ENCODE assay signal across 8 cellular contexts in the genomic region with DNA sequence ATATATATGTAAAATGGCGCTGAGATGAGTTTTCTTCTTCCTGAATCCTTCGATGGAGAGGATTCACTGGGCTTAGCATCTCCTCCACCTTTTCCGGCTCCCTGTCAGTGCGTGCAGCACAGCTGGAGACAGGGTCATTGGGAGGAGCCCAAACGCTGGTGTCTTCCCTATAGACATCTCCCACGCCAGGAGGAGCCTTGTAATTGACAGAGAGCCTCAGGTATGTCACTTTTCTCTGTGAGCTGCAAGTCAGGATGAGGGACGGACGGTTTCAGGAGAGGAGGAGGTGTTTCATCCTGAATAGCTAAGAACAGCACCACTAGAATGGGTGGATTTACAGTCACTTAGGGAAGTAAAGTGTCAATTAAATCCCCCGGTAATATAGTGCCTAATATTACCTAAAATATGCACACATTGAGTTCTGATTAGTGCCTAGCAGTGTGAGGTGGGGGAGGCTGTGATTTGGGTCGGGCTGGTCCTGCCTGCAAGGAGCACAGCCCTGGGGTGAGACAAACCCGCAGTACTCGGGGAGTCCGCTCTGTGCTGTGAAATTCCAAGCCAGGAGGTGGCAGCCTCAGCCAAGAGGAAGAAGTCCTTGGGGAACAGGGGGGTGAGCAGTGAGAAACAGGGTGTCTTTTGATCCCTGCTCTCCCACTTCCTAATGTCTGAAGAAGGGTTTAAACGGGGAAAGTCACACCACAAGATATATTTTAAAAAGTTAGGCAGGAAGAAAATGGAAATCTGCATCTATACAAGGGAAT. TPM values are rescaled to one million over a fixed set of nuclear protein-coding genes. Genes with fewer than 3 reads are reported as not detected.
A peak's percentile ranks its signal among the peaks of the same experiment; 100 is the strongest.
DNase-seq lines count a peak whose midpoint lies in the region; ATAC-seq, FAIRE-seq and TF ChIP-seq lines count a peak whose summit lies in the region.

No MANE protein-coding gene starts in this region.

- peak; percentile 67 for TF ChIP-seq CTCF in A673 (conservative IDR thresholded peaks at IDR 0.05; ENCODE audit: low read depth, low read length)
- TF ChIP-seq CTCF in GM12874 (IDR thresholded peaks at IDR 0.05; ENCODE audit: insufficient read depth, low read depth, low read length), result peak; percentile 18; the same call in 1 of the 2 replicates
- peak; percentile 83 for TF ChIP-seq CTCF in HepG2 (CRISPR knock-in tag; IDR thresholded peaks at IDR 0.05)
- TF ChIP-seq CTCF in transverse colon (IDR thresholded peaks at IDR 0.05), result peak in 4 of 5 experiments; percentile 36 to 55 (median 38)

- H3K27me3 Mint-ChIP-seq in stimulated activated memory B cell treated with anti-CD40 and anti-IgM and Interleukin-4, amounts not matched to agents 10 μg/mL and 1 μg/mL and 100 μg/mL, for 72 hours, result no peaks in the 10 kb centered on the region

- H3K4me3 ChIP-seq in A673 (ENCODE audit: low read depth, low read length, poor library complexity, severe bottlenecking) (no peak overlapping the region), HepG2 (replicated peaks in 1 of 3; ENCODE audit: insufficient read depth in 1 of 3, low read depth in 2 of 3, low read length in 3 of 3) (no peak overlapping the region), transverse colon (no peak overlapping the region)

- no peaks in the 10 kb centered on the region for H3K9me3 Mint-ChIP-seq in stimulated activated memory B cell treated with anti-CD40 and anti-IgM and Interleukin-4, amounts not matched to agents 10 μg/mL and 1 μg/mL and 100 μg/mL, for 72 hours

- no peaks in the 10 kb centered on the region for H4K20me1 ChIP-seq in HepG2 (ENCODE audit: insufficient read depth, low read length)

- H3K27me3 ChIP-seq in A673 (replicated peaks; ENCODE audit: insufficient read depth, low read depth, low read length, poor library complexity), result no peaks in the 10 kb centered on the region
- H3K27me3 ChIP-seq in HepG2 (ENCODE audit: control insufficient read depth in 1 of 2, insufficient read depth in 2 of 2, low read length in 2 of 2), result peaks cover 2 to 45% of the 10 kb centered on the region in 2 experiments; a peak in 4 of 5 replicates
- H3K27me3 ChIP-seq in transverse colon, result no peaks in the 10 kb centered on the region

- no peaks in the 10 kb centered on the region for H3K79me2 ChIP-seq in HepG2 (ENCODE audit: insufficient read depth, low read length)

- no peak overlapping the region for H3K27ac ChIP-seq in A673 (ENCODE audit: low read depth, low read length, poor library complexity, severe bottlenecking)
- no peak overlapping the region for H3K27ac ChIP-seq in caudate nucleus (ENCODE audit: low read depth, low read length)
- H3K27ac ChIP-seq in HepG2 (ENCODE audit: extremely low read length, insufficient read depth, low read length), result no peak overlapping the region
- no peak overlapping the region for H3K27ac ChIP-seq in transverse colon

- peak; percentile 75 for DNase-seq in A673 (ENCODE audit: low spot score)
- peak; percentile 25 for DNase-seq in RPMI8226
- DNase-seq in caudate nucleus (lab: John Stamatoyannopoulos, UW), result peak in 49 of 61 donors; percentile 5 to 82 (median 39)
- DNase-seq in HepG2 (ENCODE audit: low spot score), result peak; percentile 46
- peak; percentile 64 for DNase-seq in transverse colon

- ATAC-seq in HepG2, result peak; percentile 90
- no peak for ATAC-seq in HG03175 (IDR thresholded peaks at IDR 0.05; ENCODE audit: unreplicated experiment)
- no peak for ATAC-seq in stimulated activated memory B cell treated with anti-CD40 and anti-IgM and Interleukin-4, amounts not matched to agents 10 μg/mL and 1 μg/mL and 100 μg/mL, for 72 hours

- in situ Hi-C loops in HepG2 (cut with HindIII; ENCODE audit: extremely low pct_ligation_motif_present, low pct_unique_long_range_greater_than_20kb) (no loop called here), transverse colon (cut with MboI; ENCODE audit: low pct_ligation_motif_present in 1 of 4, low pct_unique_long_range_greater_than_20kb in 1 of 4, low sequenced_read_pairs in 3 of 4) (no loop called here)

- CTCF ChIA-PET in A673 (lab: Charles Lee), result no interaction called here
- CTCF ChIA-PET in HepG2 (lab: Yijun Ruan, JAX; ENCODE audit: low intra/inter-chr PET ratio, low total read pairs), result interaction anchor here (1.7 kb wide), 1 partner anchor 29 kb away, joined by 5 read pairs; no protein-coding TSS in a partner anchor

- H3K36me3 ChIP-seq in A673 (ENCODE audit: insufficient read depth, low read length, poor library complexity, severe bottlenecking) (no peaks in the 10 kb centered on the region), HepG2 (replicated peaks in 1 of 2; ENCODE audit: control insufficient read depth in 1 of 2, insufficient read depth in 2 of 2, low read length in 2 of 2) (no peaks in the 10 kb centered on the region), transverse colon (no peaks in the 10 kb centered on the region)

- TF ChIP-seq EP300 in HepG2 (IDR thresholded peaks at IDR 0.05; ENCODE audit: low read depth in 2 of 2, low read length in 2 of 2) (no peak), HepG2 (CRISPR knock-in tag; IDR thresholded peaks at IDR 0.05; ENCODE audit: borderline replicate concordance) (no peak), transverse colon (IDR thresholded peaks at IDR 0.05; ENCODE audit: low read depth) (no peak)

- H2AFZ ChIP-seq in HepG2 (ENCODE audit: low read length), result no peak overlapping the region

- H3K9me3 ChIP-seq in A673 (ENCODE audit: low read depth, low read length, poor library complexity, severe bottlenecking) (no peaks in the 10 kb centered on the region), HepG2 (ENCODE audit: low read length) (no peaks in the 10 kb centered on the region), transverse colon (no peaks in the 10 kb centered on the region)

- no peak overlapping the region for H3K9ac ChIP-seq in HepG2 (ENCODE audit: insufficient read depth, low read depth, low read length)

- no peak overlapping the region for H3K4me2 ChIP-seq in HepG2 (ENCODE audit: low read depth, low read length)

- H3K4me1 ChIP-seq in A673 (ENCODE audit: insufficient read depth, low read length, poor library complexity, severe bottlenecking), result peaks cover 13% of the 10 kb centered on the region
- H3K4me1 ChIP-seq in HepG2 (ENCODE audit: insufficient read depth, low read length), result peaks cover 20% of the 10 kb centered on the region
- peaks cover 0 to 30% (median 12%) of the 10 kb centered on the region in 4 donors for H3K4me1 ChIP-seq in transverse colon

- peak; percentile 42 for FAIRE-seq in HepG2 (lab: Jason Lieb, UNC)

- WGBS in HepG2 (ENCODE audit: low lambda C conversion rate), result 5% methylated on average over 14 of the region's 14 CpGs
- WGBS in transverse colon (ENCODE audit: low coverage in 1 of 2), 2 donors, result 62 to 74% methylated on average over 8 to 14 of the region's 14 CpGs

- POLR2A ChIA-PET in A673 (lab: Charles Lee; ENCODE audit: low non-redundant PET), result no interaction called here
- POLR2A ChIA-PET in HepG2 (lab: Yijun Ruan, JAX), result no interaction called here

- H3K27ac Mint-ChIP-seq in stimulated activated memory B cell treated with anti-CD40 and anti-IgM and Interleukin-4, amounts not matched to agents 10 μg/mL and 1 μg/mL and 100 μg/mL, for 72 hours, result no peak overlapping the region

- no peak for TF ChIP-seq POLR2A in HepG2 (IDR thresholded peaks at IDR 0.05; ENCODE audit: insufficient read depth in 1 of 2, low read depth in 2 of 2, low read length in 2 of 2)
- no peak for TF ChIP-seq POLR2A in transverse colon (IDR thresholded peaks at IDR 0.05)

- no TSS peak for BruUV-seq in A673 (replicated peaks; lab: Mats Ljungman, UMichigan)
- BruUV-seq in HepG2 (replicated peaks; lab: Mats Ljungman, UMichigan), result no TSS peak

- H3K4me1 Mint-ChIP-seq in stimulated activated memory B cell treated with anti-CD40 and anti-IgM and Interleukin-4, amounts not matched to agents 10 μg/mL and 1 μg/mL and 100 μg/mL, for 72 hours, result peaks cover 11% of the 10 kb centered on the region

- intact Hi-C loops in A673 (cut with micrococcal nuclease; ENCODE audit: unreplicated experiment) (loop anchor here (5.0 kb wide), 2 partner anchors 63 to 138 kb away; partner anchors contain the start of gene RBM17), HepG2 (cut with micrococcal nuclease; ENCODE audit: unreplicated experiment) (loop anchor here (5.0 to 10.0 kb wide), 2 partner anchors 63 to 136 kb away; partner anchors contain the start of gene RBM17), transverse colon (cut with DNase I; ENCODE audit: low total_unique reads) (no loop called here)

- peak; percentile 29; the same call in 1 of the 2 replicates for TF ChIP-seq RAD21 in HepG2 (CRISPR knock-in tag; IDR thresholded peaks at IDR 0.05)

- no peak overlapping the region for H3K4me3 Mint-ChIP-seq in stimulated activated memory B cell treated with anti-CD40 and anti-IgM and Interleukin-4, amounts not matched to agents 10 μg/mL and 1 μg/mL and 100 μg/mL, for 72 hours

- H3K36me3 Mint-ChIP-seq in stimulated activated memory B cell treated with anti-CD40 and anti-IgM and Interleukin-4, amounts not matched to agents 10 μg/mL and 1 μg/mL and 100 μg/mL, for 72 hours, result peaks cover 29% of the 10 kb centered on the region

RNA-seq across cellular contexts. Expression of gene IL15RA, which starts 28.2 kb away (rescaled TPM):
- total RNA-seq in A673 (2021), result 1.1 and 1.7 TPM in 2 replicates
- 0.53 and 0.66 TPM in 2 replicates for total RNA-seq in HepG2 (2016; rRNA removed; fragmentation: Illumina TruSeq; extraction: Trizol)
- total RNA-seq in HepG2 (2016; cell fraction: cytosol; rRNA removed; fragmentation: Illumina TruSeq; extraction: Trizol; ENCODE audit: low read depth), result 0.30 TPM in 1 of 2 replicates, not detected in the other
- total RNA-seq in HepG2 (2016; cell fraction: insoluble cytoplasmic fraction; rRNA removed; fragmentation: Illumina TruSeq; extraction: Trizol), result 0.49 and 0.67 TPM in 2 replicates
- total RNA-seq in HepG2 (2016; cell fraction: membrane; rRNA removed; fragmentation: Illumina TruSeq; extraction: Trizol), result 0.43 and 0.55 TPM in 2 replicates
- 0.37 TPM in 1 of 2 replicates, not detected in the other for total RNA-seq in HepG2 (2016; cell fraction: nucleus; rRNA removed; fragmentation: Illumina TruSeq; extraction: Trizol)
- 0.77 and 0.85 TPM in 2 replicates for polyA plus RNA-seq in HepG2 (2011; rRNA removed)
- polyA plus RNA-seq in HepG2 (2011; cell fraction: cytosol; rRNA removed), result 0.39 and 0.58 TPM in 2 replicates
- polyA plus RNA-seq in HepG2 (2011; cell fraction: nucleus; rRNA removed), result 0.48 and 0.50 TPM in 2 replicates
- 0.27 TPM in 1 of 2 replicates, not detected in the other for polyA plus RNA-seq in HepG2 (2012)
- polyA plus RNA-seq in HepG2 (2016; cell fraction: cytosol; fragmentation: Illumina TruSeq; extraction: Trizol; ENCODE audit: low read depth), result 0.33 and 0.44 TPM in 2 replicates
- 0.43 and 0.53 TPM in 2 replicates for polyA plus RNA-seq in HepG2 (2016; cell fraction: insoluble cytoplasmic fraction; fragmentation: Illumina TruSeq; extraction: Trizol; ENCODE audit: low read depth)
- 0.45 and 0.56 TPM in 2 replicates for polyA plus RNA-seq in HepG2 (2016; cell fraction: membrane; fragmentation: Illumina TruSeq; extraction: Trizol; ENCODE audit: low read depth)
- polyA plus RNA-seq in HepG2 (2016; cell fraction: nucleus; fragmentation: Illumina TruSeq; extraction: Trizol; ENCODE audit: insufficient read depth, low read depth), result 0.68 and 0.77 TPM in 2 replicates
- polyA minus RNA-seq in HepG2 (2011; rRNA and poly(A)+ RNA removed; ENCODE audit: low replicate concordance), result 1.1 and 4.7 TPM in 2 replicates
- not detected in 2 replicates for polyA minus RNA-seq in HepG2 (2011; cell fraction: cytosol; rRNA and poly(A)+ RNA removed)
- not detected in 2 replicates for polyA minus RNA-seq in HepG2 (2011; cell fraction: nucleus; rRNA and poly(A)+ RNA removed)
- 10 to 100 TPM in 3 of 4 donors, 1 to 10 TPM in 1; 3.7 to 58.1 (median 24.6) TPM for total RNA-seq in transverse colon

RNA-seq across cellular contexts. Expression of gene FBH1, which starts 59.1 kb away (rescaled TPM):
- 84.0 and 87.5 TPM in 2 replicates for total RNA-seq in A673 (2021)
- 53.3 and 60.3 TPM in 2 replicates for total RNA-seq in HepG2 (2016; rRNA removed; fragmentation: Illumina TruSeq; extraction: Trizol)
- 46.8 and 53.6 TPM in 2 replicates for total RNA-seq in HepG2 (2016; cell fraction: cytosol; rRNA removed; fragmentation: Illumina TruSeq; extraction: Trizol; ENCODE audit: low read depth)
- 47.5 and 61.3 TPM in 2 replicates for total RNA-seq in HepG2 (2016; cell fraction: insoluble cytoplasmic fraction; rRNA removed; fragmentation: Illumina TruSeq; extraction: Trizol)
- 86.2 and 93.4 TPM in 2 replicates for total RNA-seq in HepG2 (2016; cell fraction: membrane; rRNA removed; fragmentation: Illumina TruSeq; extraction: Trizol)
- 56.0 and 63.9 TPM in 2 replicates for total RNA-seq in HepG2 (2016; cell fraction: nucleus; rRNA removed; fragmentation: Illumina TruSeq; extraction: Trizol)
- polyA plus RNA-seq in HepG2 (2011; rRNA removed), result 48.8 and 51.3 TPM in 2 replicates
- polyA plus RNA-seq in HepG2 (2011; cell fraction: cytosol; rRNA removed), result 37.9 and 38.9 TPM in 2 replicates
- 102 and 103 TPM in 2 replicates for polyA plus RNA-seq in HepG2 (2011; cell fraction: nucleus; rRNA removed)
- polyA plus RNA-seq in HepG2 (2012), result 25.8 and 31.0 TPM in 2 replicates
- polyA plus RNA-seq in HepG2 (2016; cell fraction: cytosol; fragmentation: Illumina TruSeq; extraction: Trizol; ENCODE audit: low read depth), result 25.2 and 27.2 TPM in 2 replicates
- polyA plus RNA-seq in HepG2 (2016; cell fraction: insoluble cytoplasmic fraction; fragmentation: Illumina TruSeq; extraction: Trizol; ENCODE audit: low read depth), result 42.1 and 54.3 TPM in 2 replicates
- 51.3 and 57.7 TPM in 2 replicates for polyA plus RNA-seq in HepG2 (2016; cell fraction: membrane; fragmentation: Illumina TruSeq; extraction: Trizol; ENCODE audit: low read depth)
- polyA plus RNA-seq in HepG2 (2016; cell fraction: nucleus; fragmentation: Illumina TruSeq; extraction: Trizol; ENCODE audit: insufficient read depth, low read depth), result 100 and 105 TPM in 2 replicates
- polyA minus RNA-seq in HepG2 (2011; rRNA and poly(A)+ RNA removed; ENCODE audit: low replicate concordance), result 111 and 138 TPM in 2 replicates
- 31.6 and 35.3 TPM in 2 replicates for polyA minus RNA-seq in HepG2 (2011; cell fraction: cytosol; rRNA and poly(A)+ RNA removed)
- polyA minus RNA-seq in HepG2 (2011; cell fraction: nucleus; rRNA and poly(A)+ RNA removed), result 71.1 and 80.8 TPM in 2 replicates
- 100 to 1,000 TPM; 101 to 143 (median 120) TPM for total RNA-seq in transverse colon

RNA-seq across cellular contexts. Expression of gene ANKRD16, which starts 59.5 kb away (rescaled TPM):
- total RNA-seq in A673 (2021) (16.2 and 17.3 TPM in 2 replicates), HepG2 (2016; rRNA removed; fragmentation: Illumina TruSeq; extraction: Trizol) (5.4 and 8.0 TPM in 2 replicates), transverse colon (10 to 100 TPM in 3 of 4 donors, 1 to 10 TPM in 1; 8.5 to 21.7 (median 17.8) TPM)
- total RNA-seq in HepG2 (2016; cell fraction: cytosol; rRNA removed; fragmentation: Illumina TruSeq; extraction: Trizol; ENCODE audit: low read depth), result 1.9 and 2.7 TPM in 2 replicates
- total RNA-seq in HepG2 (2016; cell fraction: insoluble cytoplasmic fraction; rRNA removed; fragmentation: Illumina TruSeq; extraction: Trizol), result 6.3 and 7.1 TPM in 2 replicates
- total RNA-seq in HepG2 (2016; cell fraction: membrane; rRNA removed; fragmentation: Illumina TruSeq; extraction: Trizol), result 3.9 and 4.7 TPM in 2 replicates
- 7.7 and 9.0 TPM in 2 replicates for total RNA-seq in HepG2 (2016; cell fraction: nucleus; rRNA removed; fragmentation: Illumina TruSeq; extraction: Trizol)
- polyA plus RNA-seq in HepG2 (2011; rRNA removed), result 11.2 and 11.4 TPM in 2 replicates
- polyA plus RNA-seq in HepG2 (2011; cell fraction: cytosol; rRNA removed), result 6.7 and 8.3 TPM in 2 replicates
- 16.0 and 18.1 TPM in 2 replicates for polyA plus RNA-seq in HepG2 (2011; cell fraction: nucleus; rRNA removed)
- polyA plus RNA-seq in HepG2 (2012), result 4.1 and 4.2 TPM in 2 replicates
- polyA plus RNA-seq in HepG2 (2016; cell fraction: cytosol; fragmentation: Illumina TruSeq; extraction: Trizol; ENCODE audit: low read depth), result 2.1 and 2.4 TPM in 2 replicates
- 6.3 and 7.9 TPM in 2 replicates for polyA plus RNA-seq in HepG2 (2016; cell fraction: insoluble cytoplasmic fraction; fragmentation: Illumina TruSeq; extraction: Trizol; ENCODE audit: low read depth)
- polyA plus RNA-seq in HepG2 (2016; cell fraction: membrane; fragmentation: Illumina TruSeq; extraction: Trizol; ENCODE audit: low read depth), result 3.7 and 4.2 TPM in 2 replicates
- polyA plus RNA-seq in HepG2 (2016; cell fraction: nucleus; fragmentation: Illumina TruSeq; extraction: Trizol; ENCODE audit: insufficient read depth, low read depth), result 11.7 and 12.7 TPM in 2 replicates
- 33.4 and 63.2 TPM in 2 replicates for polyA minus RNA-seq in HepG2 (2011; rRNA and poly(A)+ RNA removed; ENCODE audit: low replicate concordance)
- 4.2 and 6.3 TPM in 2 replicates for polyA minus RNA-seq in HepG2 (2011; cell fraction: cytosol; rRNA and poly(A)+ RNA removed)
- polyA minus RNA-seq in HepG2 (2011; cell fraction: nucleus; rRNA and poly(A)+ RNA removed), result 25.5 and 26.4 TPM in 2 replicates

Comparison
In these comparisons a context has a peak if more than half of its experiments do, and no peak if none do; other contexts are left out.
1. DNase-seq: peak in every context shown above with its lines; median percentile 75 in A673; 64 in transverse colon; 46 in HepG2; 39 in caudate nucleus; 25 in RPMI8226.
2. CTCF ChIP-seq: peak in every context shown above with its lines; median percentile 83 in HepG2; 67 in A673; 38 in transverse colon; 18 in GM12874.